Comparison of ENCODE assay signal across 8 cellular contexts in the genomic region with DNA sequence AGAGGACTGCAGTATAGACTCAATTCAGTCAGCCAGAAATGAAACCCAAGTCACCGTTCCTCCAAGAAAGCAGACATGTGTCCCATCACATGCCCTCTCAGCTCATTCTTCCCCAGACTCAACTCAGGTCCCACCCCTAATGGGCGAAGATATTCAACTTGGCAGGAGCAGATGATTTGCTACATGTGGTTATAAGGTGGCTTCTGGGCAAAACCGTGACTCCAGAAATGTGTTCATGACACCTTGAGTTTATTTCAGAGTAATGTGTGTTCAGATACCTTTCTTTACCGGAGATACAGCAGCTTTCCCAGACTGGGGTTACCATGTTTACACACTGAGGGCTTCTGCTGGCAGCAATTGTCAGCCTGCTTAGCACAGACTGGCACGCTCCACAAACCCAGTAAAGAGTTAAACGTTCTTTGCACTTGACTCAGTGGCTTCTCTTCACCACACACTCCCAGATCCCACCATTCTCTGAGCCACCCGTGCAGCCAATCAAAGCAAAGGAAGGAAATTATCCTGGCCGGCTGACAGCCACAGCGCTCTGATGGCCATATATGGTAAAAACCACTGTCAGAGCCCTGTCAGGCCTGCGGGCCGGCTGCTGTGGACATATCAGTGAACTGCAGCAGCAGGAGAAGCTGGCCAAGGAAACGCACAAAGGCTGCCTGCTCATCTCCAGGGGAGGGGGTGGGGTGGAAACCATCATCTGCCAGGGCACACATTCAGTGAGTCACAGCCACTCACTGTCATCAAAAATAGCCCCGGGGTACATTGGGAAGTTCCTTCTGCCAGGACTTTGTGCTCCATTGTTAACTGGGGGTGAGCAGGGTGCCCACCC. TPM values are rescaled to one million over a fixed set of nuclear protein-coding genes. Genes with fewer than 3 reads are reported as not detected.
A peak's percentile ranks its signal among the peaks of the same experiment; 100 is the strongest.
DNase-seq lines count a peak whose midpoint lies in the region; ATAC-seq and TF ChIP-seq lines count a peak whose summit lies in the region.

No MANE protein-coding gene starts in this region.

- no peak for TF ChIP-seq CTCF in HL-60 (IDR thresholded peaks at IDR 0.05; ENCODE audit: insufficient read depth, low read length)

- peak overlapping the region; percentile 79 for H3K4me3 ChIP-seq in CD4-positive, CD25-positive, alpha-beta regulatory T cell (ENCODE audit: low read depth, low read length)
- peak overlapping the region; percentile 13; the same call in 1 of the 2 replicates for H3K4me3 ChIP-seq in HL-60 (replicated peaks; ENCODE audit: insufficient read depth, low read length)

- no peaks in the 10 kb centered on the region for H3K27me3 ChIP-seq in CD4-positive, CD25-positive, alpha-beta regulatory T cell (ENCODE audit: control insufficient read depth, insufficient read depth, low read length)
- no peaks in the 10 kb centered on the region for H3K27me3 ChIP-seq in HL-60 (ENCODE audit: insufficient read depth, poor library complexity, severe bottlenecking)

- peak overlapping the region; percentile 40 to 89 (median 81) for H3K27ac Mint-ChIP-seq in CD4-positive, CD25-positive, alpha-beta regulatory T cell
- peak overlapping the region; percentile 87 for H3K27ac Mint-ChIP-seq in activated CD8-positive, alpha-beta T cell treated with anti-CD3 and anti-CD28 coated beads, Interleukin-2, amount 10 ng/mL, durations not matched to agents 7 days and 5 days

- peaks cover 23 to 53% (median 43%) of the 10 kb centered on the region in 4 donors for H3K4me1 Mint-ChIP-seq in CD4-positive, CD25-positive, alpha-beta regulatory T cell
- peaks cover 64% of the 10 kb centered on the region for H3K4me1 Mint-ChIP-seq in activated CD8-positive, alpha-beta T cell treated with anti-CD3 and anti-CD28 coated beads, Interleukin-2, amount 10 ng/mL, durations not matched to agents 7 days and 5 days (ENCODE audit: low read depth)

- peak overlapping the region; percentile 66 for H3K27ac ChIP-seq in CD4-positive, CD25-positive, alpha-beta regulatory T cell (ENCODE audit: insufficient read depth, low read length, poor library complexity, severe bottlenecking)
- peak overlapping the region; percentile 92 for H3K27ac ChIP-seq in HL-60 (replicated peaks)

- H3K27me3 Mint-ChIP-seq in CD4-positive, CD25-positive, alpha-beta regulatory T cell = no peaks in the 10 kb centered on the region
- no peaks in the 10 kb centered on the region for H3K27me3 Mint-ChIP-seq in activated CD8-positive, alpha-beta T cell treated with anti-CD3 and anti-CD28 coated beads, Interleukin-2, amount 10 ng/mL, durations not matched to agents 7 days and 5 days (ENCODE audit: low read depth)

- H3K9me3 Mint-ChIP-seq in CD4-positive, CD25-positive, alpha-beta regulatory T cell = no peaks in the 10 kb centered on the region
- H3K9me3 Mint-ChIP-seq in activated CD8-positive, alpha-beta T cell treated with anti-CD3 and anti-CD28 coated beads, Interleukin-2, amount 10 ng/mL, durations not matched to agents 7 days and 5 days (ENCODE audit: insufficient read depth) = no peaks in the 10 kb centered on the region

- POLR2A ChIA-PET in activated CD8-positive, alpha-beta T cell treated with anti-CD3 and anti-CD28 coated beads, Interleukin-2, amount 10 ng/mL, durations not matched to agents 7 days and 5 days (lab: Charles Lee) = interaction anchor here (1.0 kb wide), 1 partner anchor 39 kb away, joined by 3 read pairs; no protein-coding TSS in a partner anchor

- H3K36me3 Mint-ChIP-seq in CD4-positive, CD25-positive, alpha-beta regulatory T cell = peaks cover 3% of the 10 kb centered on the region
- peaks cover 9% of the 10 kb centered on the region for H3K36me3 Mint-ChIP-seq in activated CD8-positive, alpha-beta T cell treated with anti-CD3 and anti-CD28 coated beads, Interleukin-2, amount 10 ng/mL, durations not matched to agents 7 days and 5 days (ENCODE audit: low read depth)

- CTCF ChIA-PET in activated CD8-positive, alpha-beta T cell treated with anti-CD3 and anti-CD28 coated beads, Interleukin-2, amount 10 ng/mL, durations not matched to agents 7 days and 5 days (lab: Charles Lee) = interaction anchor here (0.7 to 4.4 kb wide), 14 partner anchors 11 to 129 kb away, joined by 3 to 41 read pairs (median 4); partner anchors contain the start of gene ISCU

- ATAC-seq in CD4-positive, CD25-positive, alpha-beta regulatory T cell (ENCODE audit: low read depth in 2 of 2) = peak; percentile 85 to 86
- ATAC-seq in GM19395 (IDR thresholded peaks at IDR 0.05; ENCODE audit: unreplicated experiment) = peak; percentile 72
- ATAC-seq in activated CD8-positive, alpha-beta T cell treated with anti-CD3 and anti-CD28 coated beads, Interleukin-2, amount 10 ng/mL, durations not matched to agents 7 days and 5 days = peak; percentile 81

- DNase-seq in CD4-positive, CD25-positive, alpha-beta regulatory T cell = peak; percentile 39 to 83 (median 44)
- peak; percentile 85 to 92 for DNase-seq in HL-60 (ENCODE audit: low read depth in 1 of 2, low spot score in 1 of 2)
- peak; percentile 72 for DNase-seq in NCI-H82 treated with DMSO at 0.1 percent for 48 hours (lab: John Stamatoyannopoulos, UW; ENCODE audit: unreplicated experiment)
- peak; percentile 84 for DNase-seq in activated CD8-positive, alpha-beta T cell treated with anti-CD3 and anti-CD28 coated beads, Interleukin-2, amount 10 ng/mL, durations not matched to agents 7 days and 5 days
- peak; percentile 42 for DNase-seq in effector CD4-positive, alpha-beta T cell
- DNase-seq in medulla oblongata (ENCODE audit: extremely low spot score) = peak; percentile 98
- peak; percentile 55 to 82 (median 75) for DNase-seq in stimulated activated CD4-positive, alpha-beta T cell treated with anti-CD3 and anti-CD28 coated beads, TNF-alpha, amount 100 ng/mL, for 48 hours (ENCODE audit: low read depth in 3 of 3)

- peak overlapping the region; percentile 58 to 85 (median 80) for H3K4me3 Mint-ChIP-seq in CD4-positive, CD25-positive, alpha-beta regulatory T cell
- peak overlapping the region; percentile 64 for H3K4me3 Mint-ChIP-seq in activated CD8-positive, alpha-beta T cell treated with anti-CD3 and anti-CD28 coated beads, Interleukin-2, amount 10 ng/mL, durations not matched to agents 7 days and 5 days

- no peaks in the 10 kb centered on the region for H3K9me3 ChIP-seq in CD4-positive, CD25-positive, alpha-beta regulatory T cell (ENCODE audit: control insufficient read depth in 2 of 2, low read length in 2 of 2)

- H3K4me1 ChIP-seq in CD4-positive, CD25-positive, alpha-beta regulatory T cell (ENCODE audit: control insufficient read depth, insufficient read depth, low read length, poor library complexity, severe bottlenecking) = peaks cover 34% of the 10 kb centered on the region

- no peaks in the 10 kb centered on the region for H3K36me3 ChIP-seq in CD4-positive, CD25-positive, alpha-beta regulatory T cell (ENCODE audit: control insufficient read depth, insufficient read depth, low read length)

RNA-seq across cellular contexts. Expression of gene CORO1C, which starts 39.9 kb away (rescaled TPM):
- total RNA-seq in CD4-positive, CD25-positive, alpha-beta regulatory T cell = 22.8 TPM
- polyA plus RNA-seq in CD4-positive, CD25-positive, alpha-beta regulatory T cell = 10 to 100 TPM in 3 of 4 donors, 1 to 10 TPM in 1; 9.4 to 21.4 (median 16.5) TPM
- total RNA-seq in activated CD8-positive, alpha-beta T cell treated with anti-CD3 and anti-CD28 coated beads, Interleukin-2, amount 10 ng/mL, durations not matched to agents 7 days and 5 days = 10 to 100 TPM; 66.3 to 69.2 TPM

RNA-seq across cellular contexts. Expression of gene SELPLG, which starts 57.7 kb away (rescaled TPM):
- total RNA-seq in CD4-positive, CD25-positive, alpha-beta regulatory T cell = 218 TPM
- polyA plus RNA-seq in CD4-positive, CD25-positive, alpha-beta regulatory T cell = 100 to 1,000 TPM; 722 to 844 (median 818) TPM
- 100 to 1,000 TPM; 144 to 150 TPM for total RNA-seq in activated CD8-positive, alpha-beta T cell treated with anti-CD3 and anti-CD28 coated beads, Interleukin-2, amount 10 ng/mL, durations not matched to agents 7 days and 5 days

Comparison
In these comparisons a context has a peak if more than half of its experiments do, and no peak if none do; other contexts are left out.
1. Peak in every context shown above with its lines: DNase-seq, ATAC-seq, H3K4me3 ChIP-seq and H3K27ac ChIP-seq.
2. DNase-seq: peak in every context shown above with its lines; median percentile 98 in medulla oblongata; 88 in HL-60; 84 in activated CD8-positive, alpha-beta T cell treated with anti-CD3 and anti-CD28 coated beads, Interleukin-2, amount 10 ng/mL, durations not matched to agents 7 days and 5 days; 75 in stimulated activated CD4-positive, alpha-beta T cell treated with anti-CD3 and anti-CD28 coated beads, TNF-alpha, amount 100 ng/mL, for 48 hours; 72 in NCI-H82 treated with DMSO at 0.1 percent for 48 hours; 44 in CD4-positive, CD25-positive, alpha-beta regulatory T cell; 42 in effector CD4-positive, alpha-beta T cell.